ENCODE assay signal across 25 cellular contexts in the genomic region with DNA sequence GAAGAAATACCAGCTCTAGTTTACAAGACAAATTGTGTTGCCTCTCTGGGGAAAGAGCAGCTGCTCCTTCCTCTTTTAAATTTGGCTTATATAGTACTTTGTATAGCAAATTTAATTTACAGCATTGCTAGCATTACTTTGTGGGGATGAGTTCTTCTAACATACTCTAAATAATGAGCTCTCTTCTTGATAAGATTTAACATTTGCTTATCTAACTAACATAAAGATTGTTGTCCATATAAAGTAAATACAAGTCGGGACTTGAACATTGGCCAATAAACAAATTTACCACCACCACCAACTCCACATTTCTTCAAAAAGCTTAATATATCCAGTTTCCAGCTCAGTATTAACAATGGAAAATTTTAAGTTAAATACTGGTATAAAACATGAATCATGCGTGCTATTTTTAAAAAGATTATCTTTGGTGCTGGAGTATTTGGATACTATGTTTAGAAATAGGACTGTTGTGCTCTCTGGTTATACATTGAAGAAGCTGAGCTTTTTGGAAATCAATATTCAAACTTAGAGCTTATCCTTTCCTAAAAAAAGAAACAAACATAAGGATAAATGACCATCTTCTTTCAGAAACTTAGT.
"Had no signal": no experiment of that assay in that cellular context is flagged by ENCODE, and none has a peak within 500 bp of the region (broad histone marks: within the 10 kb centered on the region; RNA-seq: fewer than 3 reads in every experiment).

No MANE protein-coding gene starts in this region.

- DNase-seq: activated CD4-positive, alpha-beta memory T cell treated with anti-CD3 and anti-CD28 coated beads, Interleukin-2, amount 10 ng/mL, durations not matched to agents 7 days and 5 days; activated CD4-positive, alpha-beta T cell treated with anti-CD3 and anti-CD28 coated beads for 48 hours; activated CD4-positive, CD25-positive, alpha-beta regulatory T cell; activated naive CD4-positive, alpha-beta T cell treated with Interleukin-2 at 50 U/mL for 16 hours; activated naive CD8-positive, alpha-beta T cell treated with anti-CD3 and anti-CD28 coated beads, Interleukin-2, amount 10 ng/mL, durations not matched to agents 7 days and 5 days; activated T-cell treated with anti-CD3 and anti-CD28 coated beads, Interleukin-2, amount 50 U/mL, for 1 hour; anterior cingulate cortex; brain microvascular endothelial cell; central memory CD4-positive, alpha-beta T cell; colonic mucosa; erythroblast; heart right ventricle; left cardiac atrium; mesendoderm; right lobe of liver; spleen; stimulated activated CD4-positive, alpha-beta T cell treated with anti-CD3 and anti-CD28 coated beads, Interleukin-4, amount 100 ng/mL, for 4 hours; testis; upper lobe of right lung had no signal

- H3K4me3 ChIP-seq: colonic mucosa, gastroesophageal sphincter, heart right ventricle, right lobe of liver, spleen, testis, upper lobe of right lung had no signal

- H3K9ac ChIP-seq: parathyroid adenoma had no signal

- H3K27ac Mint-ChIP-seq: activated CD4-positive, alpha-beta memory T cell treated with anti-CD3 and anti-CD28 coated beads, Interleukin-2, amount 10 ng/mL, durations not matched to agents 7 days and 5 days; activated naive CD8-positive, alpha-beta T cell treated with anti-CD3 and anti-CD28 coated beads, Interleukin-2, amount 10 ng/mL, durations not matched to agents 7 days and 5 days; activated T-helper 17 cell treated with anti-CD3 and anti-CD28 coated beads, Interleukin-2, amount 50 U/mL, for 72 hours; natural killer cell treated with Interleukin-12 subunit alpha and Interleukin-12 subunit beta and Interleukin-15 and Interleukin-18, amount 100 ng/mL, for 72 hours; stimulated activated memory B cell treated with anti-CD40 and anti-IgM and Interleukin-4, amounts not matched to agents 10 μg/mL and 1 μg/mL and 100 μg/mL, for 72 hours had no signal

- H3K9me3 Mint-ChIP-seq: activated naive CD8-positive, alpha-beta T cell treated with anti-CD3 and anti-CD28 coated beads, Interleukin-2, amount 10 ng/mL, durations not matched to agents 7 days and 5 days; activated T-helper 17 cell treated with anti-CD3 and anti-CD28 coated beads, Interleukin-2, amount 50 U/mL, for 72 hours had no signal

- ATAC-seq: activated T-helper 17 cell treated with anti-CD3 and anti-CD28 coated beads, Interleukin-2, amount 50 U/mL, for 72 hours; gastroesophageal sphincter; heart right ventricle; left cardiac atrium; natural killer cell treated with Interleukin-12 subunit alpha and Interleukin-12 subunit beta and Interleukin-15 and Interleukin-18, amount 100 ng/mL, for 72 hours; right lobe of liver; stimulated activated memory B cell treated with anti-CD40 and anti-IgM and Interleukin-4, amounts not matched to agents 10 μg/mL and 1 μg/mL and 100 μg/mL, for 72 hours; upper lobe of right lung had no signal

- H3K4me1 ChIP-seq: colonic mucosa, right lobe of liver, spleen, upper lobe of right lung had no signal

- H3K4me1 Mint-ChIP-seq: activated CD4-positive, alpha-beta memory T cell treated with anti-CD3 and anti-CD28 coated beads, Interleukin-2, amount 10 ng/mL, durations not matched to agents 7 days and 5 days; activated naive CD8-positive, alpha-beta T cell treated with anti-CD3 and anti-CD28 coated beads, Interleukin-2, amount 10 ng/mL, durations not matched to agents 7 days and 5 days; activated T-helper 17 cell treated with anti-CD3 and anti-CD28 coated beads, Interleukin-2, amount 50 U/mL, for 72 hours; stimulated activated memory B cell treated with anti-CD40 and anti-IgM and Interleukin-4, amounts not matched to agents 10 μg/mL and 1 μg/mL and 100 μg/mL, for 72 hours had no signal

- H2AFZ ChIP-seq: parathyroid adenoma had no signal

- H3K79me2 ChIP-seq: parathyroid adenoma had no signal

- H3K27me3 Mint-ChIP-seq: activated CD4-positive, alpha-beta memory T cell treated with anti-CD3 and anti-CD28 coated beads, Interleukin-2, amount 10 ng/mL, durations not matched to agents 7 days and 5 days; activated naive CD8-positive, alpha-beta T cell treated with anti-CD3 and anti-CD28 coated beads, Interleukin-2, amount 10 ng/mL, durations not matched to agents 7 days and 5 days; activated T-helper 17 cell treated with anti-CD3 and anti-CD28 coated beads, Interleukin-2, amount 50 U/mL, for 72 hours; natural killer cell treated with Interleukin-12 subunit alpha and Interleukin-12 subunit beta and Interleukin-15 and Interleukin-18, amount 100 ng/mL, for 72 hours; stimulated activated memory B cell treated with anti-CD40 and anti-IgM and Interleukin-4, amounts not matched to agents 10 μg/mL and 1 μg/mL and 100 μg/mL, for 72 hours had no signal

- H3K4me3 Mint-ChIP-seq: activated CD4-positive, alpha-beta memory T cell treated with anti-CD3 and anti-CD28 coated beads, Interleukin-2, amount 10 ng/mL, durations not matched to agents 7 days and 5 days; activated naive CD8-positive, alpha-beta T cell treated with anti-CD3 and anti-CD28 coated beads, Interleukin-2, amount 10 ng/mL, durations not matched to agents 7 days and 5 days; activated T-helper 17 cell treated with anti-CD3 and anti-CD28 coated beads, Interleukin-2, amount 50 U/mL, for 72 hours; natural killer cell treated with Interleukin-12 subunit alpha and Interleukin-12 subunit beta and Interleukin-15 and Interleukin-18, amount 100 ng/mL, for 72 hours; stimulated activated memory B cell treated with anti-CD40 and anti-IgM and Interleukin-4, amounts not matched to agents 10 μg/mL and 1 μg/mL and 100 μg/mL, for 72 hours had no signal

- H3K27ac ChIP-seq: brain microvascular endothelial cell, colonic mucosa, gastroesophageal sphincter, heart right ventricle, neutrophil, parathyroid adenoma, right lobe of liver, spleen, upper lobe of right lung had no signal

- H3K36me3 Mint-ChIP-seq: activated naive CD8-positive, alpha-beta T cell treated with anti-CD3 and anti-CD28 coated beads, Interleukin-2, amount 10 ng/mL, durations not matched to agents 7 days and 5 days; natural killer cell treated with Interleukin-12 subunit alpha and Interleukin-12 subunit beta and Interleukin-15 and Interleukin-18, amount 100 ng/mL, for 72 hours; stimulated activated memory B cell treated with anti-CD40 and anti-IgM and Interleukin-4, amounts not matched to agents 10 μg/mL and 1 μg/mL and 100 μg/mL, for 72 hours had no signal

- H3K27me3 ChIP-seq: brain microvascular endothelial cell, colonic mucosa, gastroesophageal sphincter, heart right ventricle, neutrophil, right lobe of liver, spleen, testis, upper lobe of right lung had no signal

- H3K36me3 ChIP-seq: brain microvascular endothelial cell, colonic mucosa, gastroesophageal sphincter, heart right ventricle, neutrophil, right lobe of liver, spleen, upper lobe of right lung had no signal

- H3K9me3 ChIP-seq: colonic mucosa, gastroesophageal sphincter, neutrophil, right lobe of liver, testis, upper lobe of right lung had no signal
